ENCODE assay signal across 9 cellular contexts in the genomic region with DNA sequence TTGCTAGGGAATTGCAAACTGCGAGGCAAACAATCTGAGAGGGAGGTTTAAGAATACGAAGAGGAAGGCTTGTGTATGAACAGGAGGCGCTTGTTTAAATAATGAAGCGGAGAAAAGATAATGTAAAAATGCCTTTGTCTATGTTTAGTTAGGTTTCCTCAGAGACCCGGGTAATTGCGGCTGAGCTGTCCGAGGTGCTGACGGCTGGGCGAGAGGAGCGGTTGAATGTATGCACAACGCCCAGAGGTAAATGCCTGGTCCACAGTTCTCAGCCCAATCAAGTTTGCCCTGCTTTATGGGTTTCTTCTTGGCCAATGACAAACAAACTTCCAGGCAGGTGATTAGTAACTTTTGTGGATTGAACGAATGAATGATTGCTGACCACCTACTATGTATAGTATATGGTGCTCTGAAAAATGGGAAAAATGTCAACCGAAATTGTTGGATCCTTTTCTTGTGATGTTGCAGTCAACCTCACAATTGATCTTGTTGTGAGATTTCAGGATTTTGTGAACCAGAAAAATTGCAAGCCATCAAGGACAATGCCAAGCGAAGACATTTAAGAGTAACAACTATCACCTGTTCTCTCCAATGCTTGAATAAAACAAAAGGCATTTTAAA. TPM values are rescaled to one million over a fixed set of nuclear protein-coding genes. Genes with fewer than 3 reads are reported as not detected.
A peak's percentile ranks its signal among the peaks of the same experiment; 100 is the strongest.
DNase-seq lines count a peak whose midpoint lies in the region; ATAC-seq and TF ChIP-seq lines count a peak whose summit lies in the region.
"Had no signal": no experiment of that assay in that cellular context is flagged by ENCODE, and none has a peak within 500 bp of the region (broad histone marks: within the 10 kb centered on the region; RNA-seq: fewer than 3 reads in every experiment).

No MANE protein-coding gene starts in this region.

- TF ChIP-seq CTCF in upper lobe of right lung (IDR thresholded peaks at IDR 0.05): no peak

- H3K9me3 ChIP-seq in upper lobe of right lung: no peaks in the 10 kb centered on the region

- H3K27me3 ChIP-seq in upper lobe of right lung: peaks cover 36% of the 10 kb centered on the region

- no peaks in the 10 kb centered on the region for H3K4me1 ChIP-seq in upper lobe of right lung

- ATAC-seq in upper lobe of right lung (peak; percentile 51), GM21528 (IDR thresholded peaks at IDR 0.05; ENCODE audit: low FRiP score, unreplicated experiment) (no peak)
- no peak for ATAC-seq in activated T-helper 17 cell treated with anti-CD3 and anti-CD28 coated beads, Interleukin-2, amount 50 U/mL, for 72 hours (replicated peaks)

- H3K36me3 Mint-ChIP-seq in activated naive CD4-positive, alpha-beta T cell treated with anti-CD3 and anti-CD28 coated beads for 36 hours (ENCODE audit: low read depth): no peaks in the 10 kb centered on the region
- H3K36me3 Mint-ChIP-seq in activated T-helper 17 cell treated with anti-CD3 and anti-CD28 coated beads, Interleukin-2, amount 50 U/mL, for 72 hours (ENCODE audit: low read depth): no peaks in the 10 kb centered on the region

- no peak overlapping the region for H3K27ac Mint-ChIP-seq in activated naive CD4-positive, alpha-beta T cell treated with anti-CD3 and anti-CD28 coated beads for 36 hours
- no peak overlapping the region for H3K27ac Mint-ChIP-seq in activated T-helper 17 cell treated with anti-CD3 and anti-CD28 coated beads, Interleukin-2, amount 50 U/mL, for 72 hours

- CTCF ChIA-PET in activated naive CD4-positive, alpha-beta T cell treated with anti-CD3 and anti-CD28 coated beads for 36 hours (lab: Charles Lee): no interaction called here

- peaks cover 54% of the 10 kb centered on the region for H3K27me3 Mint-ChIP-seq in activated naive CD4-positive, alpha-beta T cell treated with anti-CD3 and anti-CD28 coated beads for 36 hours (ENCODE audit: low read depth)
- H3K27me3 Mint-ChIP-seq in activated T-helper 17 cell treated with anti-CD3 and anti-CD28 coated beads, Interleukin-2, amount 50 U/mL, for 72 hours: peaks cover 66% of the 10 kb centered on the region

- DNase-seq in EL (peak; percentile 34), MV-4-11 (lab: John Stamatoyannopoulos, UW) (peak; percentile 27), iris pigment epithelial cell (ENCODE audit: low read depth) (peak; percentile 48), upper lobe of right lung (peak; percentile 77), hippocampal formation (lab: John Stamatoyannopoulos, UW) (no peak)
- DNase-seq in activated naive CD4-positive, alpha-beta T cell treated with anti-CD3 and anti-CD28 coated beads for 36 hours: peak; percentile 74

- no peaks in the 10 kb centered on the region for H3K4me1 Mint-ChIP-seq in activated naive CD4-positive, alpha-beta T cell treated with anti-CD3 and anti-CD28 coated beads for 36 hours (ENCODE audit: low read depth)
- no peaks in the 10 kb centered on the region for H3K4me1 Mint-ChIP-seq in activated T-helper 17 cell treated with anti-CD3 and anti-CD28 coated beads, Interleukin-2, amount 50 U/mL, for 72 hours

- no peak overlapping the region for H3K27ac ChIP-seq in upper lobe of right lung
- H3K27ac ChIP-seq: skin epidermis had no signal

- no peaks in the 10 kb centered on the region for H3K9me3 Mint-ChIP-seq in activated naive CD4-positive, alpha-beta T cell treated with anti-CD3 and anti-CD28 coated beads for 36 hours
- H3K9me3 Mint-ChIP-seq in activated T-helper 17 cell treated with anti-CD3 and anti-CD28 coated beads, Interleukin-2, amount 50 U/mL, for 72 hours: peaks cover 4% of the 10 kb centered on the region

- intact Hi-C loops in activated naive CD4-positive, alpha-beta T cell treated with anti-CD3 and anti-CD28 coated beads for 36 hours (cut with micrococcal nuclease): no loop called here
- intact Hi-C loops in upper lobe of right lung (cut with DNase I): no loop called here

- no peak overlapping the region for H3K4me3 ChIP-seq in upper lobe of right lung
- H3K4me3 ChIP-seq: skin epidermis had no signal

- no peak overlapping the region for H3K4me3 Mint-ChIP-seq in activated naive CD4-positive, alpha-beta T cell treated with anti-CD3 and anti-CD28 coated beads for 36 hours
- no peak overlapping the region for H3K4me3 Mint-ChIP-seq in activated T-helper 17 cell treated with anti-CD3 and anti-CD28 coated beads, Interleukin-2, amount 50 U/mL, for 72 hours

- no peaks in the 10 kb centered on the region for H3K36me3 ChIP-seq in upper lobe of right lung

RNA-seq across cellular contexts. Expression of gene SLC32A1, which starts 38.3 kb away (rescaled TPM):
- not detected for total RNA-seq in activated naive CD4-positive, alpha-beta T cell treated with anti-CD3 and anti-CD28 coated beads for 36 hours
- total RNA-seq in upper lobe of right lung: not detected
- total RNA-seq in activated T-helper 17 cell treated with anti-CD3 and anti-CD28 coated beads, Interleukin-2, amount 50 U/mL, for 72 hours: under 1 TPM in 1 of 2 donors, not detected in 1; 0.11 TPM

Comparison
In these comparisons a context has a peak if more than half of its experiments do, and no peak if none do; other contexts are left out.
1. DNase-seq: peak in EL (single experiment), MV-4-11 (single experiment), activated naive CD4-positive, alpha-beta T cell treated with anti-CD3 and anti-CD28 coated beads for 36 hours (single experiment), iris pigment epithelial cell (single experiment) and upper lobe of right lung (single experiment); none in hippocampal formation (0 of 2).